Comparison of ENCODE assay signal across 26 cellular contexts in genomic region chr1:106344494-106344893, GRCh38.
A peak's percentile ranks its signal among the peaks of the same experiment; 100 is the strongest.
DNase-seq lines count a peak whose midpoint lies in the region; ATAC-seq and TF ChIP-seq lines count a peak whose summit lies in the region.
"Had no signal": no experiment of that assay in that cellular context is flagged by ENCODE, and none has a peak within 500 bp of the region (broad histone marks: within the 10 kb centered on the region; RNA-seq: fewer than 3 reads in every experiment).

No MANE protein-coding gene starts in this region.

- H3K4me3 ChIP-seq in GM23338, result no peak overlapping the region
- no peak overlapping the region for H3K4me3 ChIP-seq in NT2/D1 (ENCODE audit: insufficient read length, low read depth)
- no peak overlapping the region for H3K4me3 ChIP-seq in epithelial cell of proximal tubule (ENCODE audit: low read depth, low read length)
- no peak overlapping the region for H3K4me3 ChIP-seq in neuronal stem cell (ENCODE audit: low read length in 2 of 2)
- H3K4me3 ChIP-seq: A549 had no signal

- H3K36me3 Mint-ChIP-seq in GM23338 (ENCODE audit: low read depth), result peaks cover 9% of the 10 kb centered on the region; the same call in 2 of the 3 replicates
- H3K36me3 Mint-ChIP-seq: CD8-positive, alpha-beta T cell had no signal

- H3K79me2 ChIP-seq in GM23338 (replicated peaks; ENCODE audit: insufficient read depth), result no peaks in the 10 kb centered on the region

- no CpG with 5 or more reads among the region's 4 CpGs for whole genome bisulfite sequencing in neuronal stem cell (ENCODE audit: extremely low coverage in 2 of 2, insufficient read length in 2 of 2, insufficient replicate concordance in 1 of 2), 2 donors

- no peak for ATAC-seq in GM23338
- ATAC-seq in GM21717 (IDR thresholded peaks at IDR 0.05; ENCODE audit: unreplicated experiment), result no peak
- no peak for ATAC-seq in HG02970 (IDR thresholded peaks at IDR 0.05; ENCODE audit: low FRiP score, unreplicated experiment)
- ATAC-seq: A549; CD8-positive, alpha-beta T cell; HepG2; Panc1 had no signal

- no peak overlapping the region for H3K18ac ChIP-seq in neuronal stem cell (ENCODE audit: low read length)

- no peak overlapping the region for H2BK12ac ChIP-seq in neuronal stem cell (ENCODE audit: low read length)

- no peak overlapping the region for H3K23ac ChIP-seq in neuronal stem cell (ENCODE audit: low read depth, low read length, poor library complexity)

- H3K79me1 ChIP-seq in neuronal stem cell (ENCODE audit: low read depth, low read length), result no peaks in the 10 kb centered on the region

- H3K36me3 ChIP-seq in GM23338 (ENCODE audit: insufficient read depth), result no peaks in the 10 kb centered on the region
- no peaks in the 10 kb centered on the region for H3K36me3 ChIP-seq in NT2/D1 (ENCODE audit: insufficient read depth, insufficient read length, low read length)
- no peaks in the 10 kb centered on the region for H3K36me3 ChIP-seq in neuronal stem cell (replicated peaks in 1 of 2; ENCODE audit: control insufficient read depth in 2 of 2, insufficient read depth in 2 of 2, low read length in 2 of 2)

- 0 out of 4 replicates have a peak, but pooled peaks of 1 of the 2 experiments have one; percentile 13 for TF ChIP-seq CTCF in GM23338 (conservative IDR thresholded peaks at IDR 0.05; ENCODE audit: low read depth in 2 of 2)
- peak; percentile 10 for TF ChIP-seq CTCF in epithelial cell of proximal tubule (conservative IDR thresholded peaks at IDR 0.05; ENCODE audit: low read depth, low read length)

- DNase-seq in GM23338 (ENCODE audit: low spot score) (peak; percentile 17), NT2/D1 (ENCODE audit: low read depth, low spot score) (peak; percentile 39), epithelial cell of proximal tubule (ENCODE audit: low read depth) (no peak), neuronal stem cell (ENCODE audit: low spot score) (no peak)
- no peak for DNase-seq in activated CD4-positive, alpha-beta T cell treated with anti-CD3 and anti-CD28 coated beads, Interleukin-2, amount 50 U/mL, for 1 hour
- DNase-seq: C1 segment of cervical spinal cord; Caco-2; CD8-positive, alpha-beta T cell; DND-41; H7; Kasumi-1; NCI-H1105; NCI-H1436 treated with DMSO at 0.1 percent for 48 hours; NCI-H2029; NCI-H446; NCI-H524 treated with DMSO at 0.1 percent for 48 hours; NCI-H82; NK-92 treated with Interleukin-12 subunit alpha and Interleukin-12 subunit beta, amount 100 ng/mL, for 24 hours; SHP77; SK-N-SH had no signal

- H3F3A ChIP-seq in GM23338 (replicated peaks; ENCODE audit: low read depth), result no peaks in the 10 kb centered on the region

- no peak overlapping the region for H4K8ac ChIP-seq in neuronal stem cell (ENCODE audit: low read depth, low read length)

- H3K4me3 Mint-ChIP-seq in GM23338, result no peak overlapping the region
- H3K4me3 Mint-ChIP-seq: CD8-positive, alpha-beta T cell had no signal

- no peak overlapping the region for H3K9ac ChIP-seq in NT2/D1 (ENCODE audit: insufficient read length, low read depth)
- H3K9ac ChIP-seq in neuronal stem cell (ENCODE audit: low read depth, low read length, poor library complexity), result no peak overlapping the region
- H3K9ac ChIP-seq: SK-N-SH had no signal

- H4K20me1 ChIP-seq in GM23338 (replicated peaks; ENCODE audit: insufficient read depth), result no peaks in the 10 kb centered on the region

- no peak overlapping the region for H3K4ac ChIP-seq in neuronal stem cell (ENCODE audit: low read length)

- no peak overlapping the region for H2BK120ac ChIP-seq in neuronal stem cell (ENCODE audit: low read depth, low read length)

- no peak overlapping the region for H2AK5ac ChIP-seq in neuronal stem cell (ENCODE audit: low read depth, low read length)

- H3K27me3 Mint-ChIP-seq in GM23338 (ENCODE audit: insufficient read depth, low read depth, poor library complexity), result peaks cover 2% of the 10 kb centered on the region

- H3K4me1 ChIP-seq in GM23338 (ENCODE audit: insufficient read depth), result peaks cover 4% of the 10 kb centered on the region; the same call in 1 of the 2 replicates
- no peaks in the 10 kb centered on the region for H3K4me1 ChIP-seq in NT2/D1 (ENCODE audit: insufficient read depth, insufficient read length)
- H3K4me1 ChIP-seq in neuronal stem cell (ENCODE audit: control insufficient read depth in 2 of 2, insufficient read depth in 1 of 2, low read depth in 1 of 2, low read length in 2 of 2), result no peaks in the 10 kb centered on the region
- H3K4me1 ChIP-seq: A549, Caco-2 had no signal

- H3K27ac ChIP-seq in GM23338 (ENCODE audit: low read depth) (no peak overlapping the region), neuronal stem cell (replicated peaks; ENCODE audit: low read length) (no peak overlapping the region)
- H3K27ac ChIP-seq: A549, RWPE1 had no signal

- no peak overlapping the region for H3K14ac ChIP-seq in neuronal stem cell (ENCODE audit: low read length)

- H3K9me3 ChIP-seq in NT2/D1 (ENCODE audit: insufficient read depth, low read length), result peaks cover 14% of the 10 kb centered on the region; the same call in 1 of the 2 replicates
- peaks cover 0 to 2% of the 10 kb centered on the region in 2 donors for H3K9me3 ChIP-seq in neuronal stem cell (replicated peaks in 1 of 2; ENCODE audit: control insufficient read depth in 2 of 2, insufficient read depth in 1 of 2, low read depth in 1 of 2, low read length in 2 of 2)
- H3K9me3 ChIP-seq: A549, Caco-2 had no signal

- H3K9me3 Mint-ChIP-seq in GM23338, result peaks cover 18% of the 10 kb centered on the region

- H3K27ac Mint-ChIP-seq in GM23338, result no peak overlapping the region
- H3K27ac Mint-ChIP-seq: CD8-positive, alpha-beta T cell had no signal

- no peak overlapping the region for H3K4me2 ChIP-seq in GM23338
- no peak overlapping the region for H3K4me2 ChIP-seq in neuronal stem cell (ENCODE audit: insufficient read depth, low read length, poor library complexity, severe bottlenecking)
- H3K4me2 ChIP-seq: A549, SK-N-SH had no signal

- H2AFZ ChIP-seq in GM23338 (peak overlapping the region; percentile 83), neuronal stem cell (ENCODE audit: low read length) (peak overlapping the region; percentile 75)

- H3K9me2 ChIP-seq in GM23338 (ENCODE audit: insufficient read depth), result peaks cover 6% of the 10 kb centered on the region
- H3K9me2 ChIP-seq: SK-N-SH had no signal

- H2BK15ac ChIP-seq in neuronal stem cell (ENCODE audit: low read length), result no peak overlapping the region

- H3K27me3 ChIP-seq in GM23338 (ENCODE audit: insufficient read depth) (no peaks in the 10 kb centered on the region), NT2/D1 (ENCODE audit: insufficient read depth, insufficient read length) (no peaks in the 10 kb centered on the region), neuronal stem cell (ENCODE audit: control insufficient read depth in 3 of 3, insufficient read depth in 3 of 3, low read depth in 1 of 3, low read length in 3 of 3) (no peaks in the 10 kb centered on the region)

- peaks cover 12% of the 10 kb centered on the region for H3K4me1 Mint-ChIP-seq in GM23338

- H2BK5ac ChIP-seq in neuronal stem cell (ENCODE audit: low read length), result no peak overlapping the region

- H4K91ac ChIP-seq in neuronal stem cell (ENCODE audit: low read depth, low read length, poor library complexity), result no peak overlapping the region

TF ChIP-seq in GM23338, 12 proteins besides CTCF, POLR2A, EP300 and RAD21 (continues in another document):
- TF ChIP-seq REST (IDR thresholded peaks at IDR 0.05; ENCODE audit: unreplicated experiment), result no peak

Comparison
In these comparisons a context has a peak if more than half of its experiments do, and no peak if none do; other contexts are left out.
1. DNase-seq: peak in GM23338 (single experiment) and NT2/D1 (single experiment); none in epithelial cell of proximal tubule (single experiment), neuronal stem cell (single experiment) and activated CD4-positive, alpha-beta T cell treated with anti-CD3 and anti-CD28 coated beads, Interleukin-2, amount 50 U/mL, for 1 hour (single experiment).